ENCODE assay signal across 10 cellular contexts in genomic region chr4:79241846-79242245, GRCh38.
DNase-seq lines count a peak whose midpoint lies in the region; ATAC-seq and TF ChIP-seq lines count a peak whose summit lies in the region.
"Had no signal": no experiment of that assay in that cellular context is flagged by ENCODE, and none has a peak within 500 bp of the region (broad histone marks: within the 10 kb centered on the region; RNA-seq: fewer than 3 reads in every experiment).

No MANE protein-coding gene starts in this region.

- no peak overlapping the region for H3K4me3 ChIP-seq in Loucy (ENCODE audit: low read length, poor library complexity, severe bottlenecking)
- H3K4me3 ChIP-seq in adipocyte (ENCODE audit: low read length) = no peak overlapping the region
- H3K4me3 ChIP-seq in mesendoderm (ENCODE audit: low read length) = no peak overlapping the region
- H3K4me3 ChIP-seq in gastrocnemius medialis = no peak overlapping the region
- no peak overlapping the region for H3K4me3 ChIP-seq in left ventricle myocardium inferior
- H3K4me3 ChIP-seq: thyroid gland had no signal

- TF ChIP-seq POLR2A in gastrocnemius medialis (IDR thresholded peaks at IDR 0.05) = no peak

- no peak overlapping the region for H3K23ac ChIP-seq in mesendoderm (ENCODE audit: low read length)

- DNase-seq in adipocyte (ENCODE audit: low read depth) (peak; percentile 9), mesendoderm (peak; percentile 92), gastrocnemius medialis (no peak), left ventricle myocardium inferior (no peak), HuH-7 (ENCODE audit: low spot score) (no peak)
- no peak for DNase-seq in activated effector memory CD4-positive, alpha-beta T cell treated with anti-CD3 and anti-CD28 coated beads, Interleukin-2, amount 50 U/mL, for 16 hours
- DNase-seq: SHP77 treated with DMSO at 0.1 percent for 48 hours, thyroid gland had no signal

- no peaks in the 10 kb centered on the region for H4K20me1 ChIP-seq in Loucy (ENCODE audit: insufficient read depth, low read length, poor library complexity, severe bottlenecking)

- in situ Hi-C loops in gastrocnemius medialis (cut with MboI; ENCODE audit: low sequenced_read_pairs in 4 of 4) = no loop called here

- H3K9me3 ChIP-seq in Loucy (ENCODE audit: insufficient read depth, low read depth, low read length) (no peaks in the 10 kb centered on the region), adipocyte (ENCODE audit: control insufficient read depth, low read length) (no peaks in the 10 kb centered on the region), gastrocnemius medialis (no peaks in the 10 kb centered on the region), left ventricle myocardium inferior (replicated peaks) (no peaks in the 10 kb centered on the region)
- H3K9me3 ChIP-seq: thyroid gland had no signal

- H3K36me3 ChIP-seq in Loucy (ENCODE audit: insufficient read depth, low read length) = no peaks in the 10 kb centered on the region
- no peaks in the 10 kb centered on the region for H3K36me3 ChIP-seq in adipocyte (ENCODE audit: control insufficient read depth, insufficient read depth, low read length, severe bottlenecking)
- no peaks in the 10 kb centered on the region for H3K36me3 ChIP-seq in mesendoderm (ENCODE audit: control insufficient read depth, insufficient read depth, low read length)
- no peaks in the 10 kb centered on the region for H3K36me3 ChIP-seq in gastrocnemius medialis
- no peaks in the 10 kb centered on the region for H3K36me3 ChIP-seq in left ventricle myocardium inferior
- H3K36me3 ChIP-seq: thyroid gland had no signal

- H3K79me2 ChIP-seq in Loucy (ENCODE audit: insufficient read depth, low read length) (no peaks in the 10 kb centered on the region), mesendoderm (ENCODE audit: control insufficient read depth, insufficient read depth, low read length) (no peaks in the 10 kb centered on the region)

- no peak overlapping the region for H3K56ac ChIP-seq in mesendoderm (ENCODE audit: low read length)

- no peak overlapping the region for H2AFZ ChIP-seq in Loucy (ENCODE audit: low read length)

- no CpG with 5 or more reads among the region's 3 CpGs for WGBS in mesendoderm (ENCODE audit: extremely low coverage, insufficient coverage, low lambda C conversion rate)

- H3K9ac ChIP-seq in Loucy (ENCODE audit: low read depth, low read length, poor library complexity, severe bottlenecking) (no peak overlapping the region), adipocyte (ENCODE audit: low read length) (no peak overlapping the region), mesendoderm (ENCODE audit: low read length) (no peak overlapping the region)

- TF ChIP-seq CTCF in GM12873 (IDR thresholded peaks at IDR 0.05; ENCODE audit: insufficient read depth, low read depth, low read length, missing control alignments) = peak; percentile 34
- TF ChIP-seq CTCF in Loucy (conservative IDR thresholded peaks at IDR 0.05; ENCODE audit: low read length) = peak; percentile 75
- no peak for TF ChIP-seq CTCF in gastrocnemius medialis (IDR thresholded peaks at IDR 0.05 in 4 of 5, conservative IDR thresholded peaks at IDR 0.05 in 1 of 5)
- no peak for TF ChIP-seq CTCF in left ventricle myocardium inferior (IDR thresholded peaks at IDR 0.05; ENCODE audit: borderline replicate concordance)

- no peak overlapping the region for H3K4me2 ChIP-seq in Loucy (ENCODE audit: low read depth, low read length, poor library complexity, severe bottlenecking)
- no peak overlapping the region for H3K4me2 ChIP-seq in mesendoderm (ENCODE audit: low read length)

- no peak overlapping the region for H4K8ac ChIP-seq in mesendoderm (ENCODE audit: low read depth, low read length)

- H2BK15ac ChIP-seq in mesendoderm (replicated peaks; ENCODE audit: low read depth) = no peak overlapping the region

- no peak overlapping the region for H2AK5ac ChIP-seq in mesendoderm (ENCODE audit: low read length)

- no peak for ATAC-seq in gastrocnemius medialis

- H3K4me1 ChIP-seq in Loucy (ENCODE audit: insufficient read depth, low read length, poor library complexity, severe bottlenecking) (no peaks in the 10 kb centered on the region), adipocyte (ENCODE audit: control insufficient read depth, insufficient read depth, low read length) (no peaks in the 10 kb centered on the region), mesendoderm (ENCODE audit: control insufficient read depth, low read depth, low read length) (no peaks in the 10 kb centered on the region), gastrocnemius medialis (peaks cover 0 to 12% of the 10 kb centered on the region in 2 donors), left ventricle myocardium inferior (no peaks in the 10 kb centered on the region)
- H3K4me1 ChIP-seq: thyroid gland had no signal

- H3K18ac ChIP-seq in mesendoderm (ENCODE audit: low read length) = no peak overlapping the region

- no peak overlapping the region for H4K5ac ChIP-seq in mesendoderm (ENCODE audit: low read length)

- H2BK5ac ChIP-seq in mesendoderm (ENCODE audit: low read length) = no peak overlapping the region

- H3F3A ChIP-seq in Loucy (ENCODE audit: low read depth) = no peaks in the 10 kb centered on the region

- no peaks in the 10 kb centered on the region for H3K9me2 ChIP-seq in Loucy (replicated peaks; ENCODE audit: low read depth, low read length)

- H3K27ac ChIP-seq in mesendoderm (ENCODE audit: low read depth, low read length) (no peak overlapping the region), gastrocnemius medialis (no peak overlapping the region), left ventricle myocardium inferior (replicated peaks) (no peak overlapping the region)
- H3K27ac ChIP-seq: thyroid gland had no signal

- H3K4ac ChIP-seq in mesendoderm (ENCODE audit: low read depth, low read length) = no peak overlapping the region

- no peak overlapping the region for H2BK120ac ChIP-seq in mesendoderm (ENCODE audit: low read depth, low read length)

- no peaks in the 10 kb centered on the region for H3K79me1 ChIP-seq in mesendoderm (ENCODE audit: low read length)

- intact Hi-C loops in gastrocnemius medialis (cut with DNase I; ENCODE audit: low total_unique reads) (no loop called here), left ventricle myocardium inferior (cut with micrococcal nuclease) (no loop called here)

- H3K27me3 ChIP-seq in Loucy (ENCODE audit: insufficient read depth, low read length, poor library complexity, severe bottlenecking) = no peaks in the 10 kb centered on the region
- H3K27me3 ChIP-seq in adipocyte (replicated peaks; ENCODE audit: control insufficient read depth, insufficient read depth, low read length) = peaks cover 9% of the 10 kb centered on the region
- no peaks in the 10 kb centered on the region for H3K27me3 ChIP-seq in mesendoderm (ENCODE audit: insufficient read depth, low read length, poor library complexity)
- no peaks in the 10 kb centered on the region for H3K27me3 ChIP-seq in gastrocnemius medialis
- H3K27me3 ChIP-seq in left ventricle myocardium inferior (ENCODE audit: low read depth) = no peaks in the 10 kb centered on the region
- H3K27me3 ChIP-seq: thyroid gland had no signal

Comparison
In these comparisons a context has a peak if more than half of its experiments do, and no peak if none do; other contexts are left out.
1. CTCF ChIP-seq: peak in GM12873 (single experiment) and Loucy (single experiment); none in gastrocnemius medialis (0 of 5) and left ventricle myocardium inferior (single experiment).
2. DNase-seq: peak in adipocyte (single experiment) and mesendoderm (single experiment); none in gastrocnemius medialis (0 of 2), left ventricle myocardium inferior (single experiment), HuH-7 (single experiment) and activated effector memory CD4-positive, alpha-beta T cell treated with anti-CD3 and anti-CD28 coated beads, Interleukin-2, amount 50 U/mL, for 16 hours (single experiment).